Comparison of ENCODE assay signal across 18 cellular contexts in genomic region chr12:118183155-118183554, GRCh38. TPM values are rescaled to one million over a fixed set of nuclear protein-coding genes. Genes with fewer than 3 reads are reported as not detected.
DNase-seq lines count a peak whose midpoint lies in the region; ATAC-seq and TF ChIP-seq lines count a peak whose summit lies in the region.
"Had no signal": no experiment of that assay in that cellular context is flagged by ENCODE, and none has a peak within 500 bp of the region (broad histone marks: within the 10 kb centered on the region; RNA-seq: fewer than 3 reads in every experiment).

No MANE protein-coding gene starts in this region.

- H3K27me3 ChIP-seq in heart right ventricle, result no peaks in the 10 kb centered on the region
- H3K27me3 ChIP-seq: brain microvascular endothelial cell, gastroesophageal sphincter, upper lobe of left lung had no signal

- H3K36me3 Mint-ChIP-seq in effector memory CD8-positive, alpha-beta T cell (ENCODE audit: insufficient read depth), result peaks cover 45% of the 10 kb centered on the region
- H3K36me3 Mint-ChIP-seq in stimulated activated memory B cell treated with anti-CD40 and anti-IgM and Interleukin-4, amounts not matched to agents 10 μg/mL and 1 μg/mL and 100 μg/mL, for 72 hours, result peaks cover 25% of the 10 kb centered on the region
- peaks cover 5% of the 10 kb centered on the region for H3K36me3 Mint-ChIP-seq in nephron progenitor cell (ENCODE audit: low read depth)

- DNase-seq in heart right ventricle, result no peak
- no peak for DNase-seq in cardiac septum (ENCODE audit: low spot score)
- DNase-seq in effector memory CD8-positive, alpha-beta T cell, result no peak
- DNase-seq in dermis blood vessel endothelial cell, result no peak
- no peak for DNase-seq in nephron progenitor cell
- no peak for DNase-seq in stimulated activated CD4-positive, alpha-beta T cell treated with anti-CD3 and anti-CD28 coated beads, Interleukin-4, amount 100 ng/mL, for 4 hours
- DNase-seq: activated CD4-positive, alpha-beta T cell treated with anti-CD3 and anti-CD28 coated beads, Interleukin-2, amount 10 ng/mL, durations not matched to agents 7 days and 5 days; brain microvascular endothelial cell; endodermal cell; islet precursor cell; NCI-H1417 treated with DMSO at 0.1 percent for 48 hours; NCI-H446; stimulated activated CD4-positive, alpha-beta T cell treated with anti-CD3 and anti-CD28 coated beads, Interleukin-2, amount 100 ng/mL, for 24 hours; T-helper 2 cell; upper lobe of left lung had no signal

- TF ChIP-seq CTCF in heart right ventricle (IDR thresholded peaks at IDR 0.05) (no peak), nephron progenitor cell (IDR thresholded peaks at IDR 0.05) (no peak)

- no peaks in the 10 kb centered on the region for H3K9me3 ChIP-seq in heart right ventricle
- H3K9me3 ChIP-seq: gastroesophageal sphincter, upper lobe of left lung had no signal

- H3K4me3 Mint-ChIP-seq in effector memory CD8-positive, alpha-beta T cell, result no peak overlapping the region
- H3K4me3 Mint-ChIP-seq in stimulated activated memory B cell treated with anti-CD40 and anti-IgM and Interleukin-4, amounts not matched to agents 10 μg/mL and 1 μg/mL and 100 μg/mL, for 72 hours, result no peak overlapping the region
- no peak overlapping the region for H3K4me3 Mint-ChIP-seq in nephron progenitor cell
- H3K4me3 Mint-ChIP-seq: activated CD4-positive, alpha-beta T cell treated with anti-CD3 and anti-CD28 coated beads, Interleukin-2, amount 10 ng/mL, durations not matched to agents 7 days and 5 days; endodermal cell had no signal

- peaks cover 0 to 40% (median 17%) of the 10 kb centered on the region in 9 donors for H3K36me3 ChIP-seq in heart right ventricle

- intact Hi-C loops in heart right ventricle (cut with DNase I) (loop anchor here in 6 of 10 donors (2.0 to 10.0 kb wide), 3 partner anchors 192 to 194 kb away; partner anchors contain the start of genes SUDS3 (in 6 of the 6) and TAOK3 (in 1 of the 6)), cardiac septum (cut with DNase I) (no loop called here)

- H3K4me3 ChIP-seq in heart right ventricle, result no peak overlapping the region
- H3K4me3 ChIP-seq: gastroesophageal sphincter, upper lobe of left lung had no signal

- H3K27ac Mint-ChIP-seq in effector memory CD8-positive, alpha-beta T cell, result peak overlapping the region; percentile 53 to 76
- H3K27ac Mint-ChIP-seq in stimulated activated memory B cell treated with anti-CD40 and anti-IgM and Interleukin-4, amounts not matched to agents 10 μg/mL and 1 μg/mL and 100 μg/mL, for 72 hours, result peak overlapping the region; percentile 67
- no peak overlapping the region for H3K27ac Mint-ChIP-seq in nephron progenitor cell
- H3K27ac Mint-ChIP-seq: activated CD4-positive, alpha-beta T cell treated with anti-CD3 and anti-CD28 coated beads, Interleukin-2, amount 10 ng/mL, durations not matched to agents 7 days and 5 days; endodermal cell had no signal

- no peaks in the 10 kb centered on the region for H3K9me3 Mint-ChIP-seq in effector memory CD8-positive, alpha-beta T cell
- no peaks in the 10 kb centered on the region for H3K9me3 Mint-ChIP-seq in stimulated activated memory B cell treated with anti-CD40 and anti-IgM and Interleukin-4, amounts not matched to agents 10 μg/mL and 1 μg/mL and 100 μg/mL, for 72 hours
- no peaks in the 10 kb centered on the region for H3K9me3 Mint-ChIP-seq in nephron progenitor cell
- H3K9me3 Mint-ChIP-seq: activated CD4-positive, alpha-beta T cell treated with anti-CD3 and anti-CD28 coated beads, Interleukin-2, amount 10 ng/mL, durations not matched to agents 7 days and 5 days; endodermal cell had no signal

- H3K4me1 ChIP-seq in heart right ventricle, result peaks cover 0 to 56% (median 36%) of the 10 kb centered on the region in 9 donors

- peaks cover 9 to 25% of the 10 kb centered on the region in 2 donors for H3K4me1 Mint-ChIP-seq in effector memory CD8-positive, alpha-beta T cell (ENCODE audit: low read depth in 2 of 2)
- peaks cover 37% of the 10 kb centered on the region for H3K4me1 Mint-ChIP-seq in stimulated activated memory B cell treated with anti-CD40 and anti-IgM and Interleukin-4, amounts not matched to agents 10 μg/mL and 1 μg/mL and 100 μg/mL, for 72 hours
- peaks cover 21% of the 10 kb centered on the region for H3K4me1 Mint-ChIP-seq in nephron progenitor cell
- H3K4me1 Mint-ChIP-seq: endodermal cell had no signal

- ATAC-seq in heart right ventricle (no peak), HG03064 (IDR thresholded peaks at IDR 0.05; ENCODE audit: low read depth, unreplicated experiment) (peak; percentile 69)
- no peak for ATAC-seq in effector memory CD8-positive, alpha-beta T cell (replicated peaks)
- ATAC-seq in stimulated activated memory B cell treated with anti-CD40 and anti-IgM and Interleukin-4, amounts not matched to agents 10 μg/mL and 1 μg/mL and 100 μg/mL, for 72 hours, result no peak
- ATAC-seq: gastroesophageal sphincter had no signal

- peak overlapping the region in 7 of 10 donors; percentile 3 to 47 (median 15) for H3K27ac ChIP-seq in heart right ventricle
- H3K27ac ChIP-seq: brain microvascular endothelial cell, gastroesophageal sphincter, upper lobe of left lung had no signal

- no peaks in the 10 kb centered on the region for H3K27me3 Mint-ChIP-seq in effector memory CD8-positive, alpha-beta T cell
- no peaks in the 10 kb centered on the region for H3K27me3 Mint-ChIP-seq in stimulated activated memory B cell treated with anti-CD40 and anti-IgM and Interleukin-4, amounts not matched to agents 10 μg/mL and 1 μg/mL and 100 μg/mL, for 72 hours
- no peaks in the 10 kb centered on the region for H3K27me3 Mint-ChIP-seq in nephron progenitor cell (ENCODE audit: low read depth, poor library complexity)
- H3K27me3 Mint-ChIP-seq: activated CD4-positive, alpha-beta T cell treated with anti-CD3 and anti-CD28 coated beads, Interleukin-2, amount 10 ng/mL, durations not matched to agents 7 days and 5 days had no signal

RNA-seq across cellular contexts. Expression of gene PEBP1, which starts 47.2 kb away (rescaled TPM):
- total RNA-seq in heart right ventricle (100 to 1,000 TPM; 310 to 552 (median 467) TPM), cardiac septum (344 TPM), dermis blood vessel endothelial cell (164 and 193 TPM in 2 replicates)
- polyA plus RNA-seq in heart right ventricle, result 100 to 1,000 TPM; 273 to 535 TPM
